ENCODE assay signal across 17 cellular contexts in genomic region chr4:143260750-143261149, GRCh38.
DNase-seq lines count a peak whose midpoint lies in the region; ATAC-seq and TF ChIP-seq lines count a peak whose summit lies in the region.
"Had no signal": no experiment of that assay in that cellular context is flagged by ENCODE, and none has a peak within 500 bp of the region (broad histone marks: within the 10 kb centered on the region; RNA-seq: fewer than 3 reads in every experiment).

No MANE protein-coding gene starts in this region.

- no peaks in the 10 kb centered on the region for H3K79me2 ChIP-seq in GM23248 (ENCODE audit: insufficient read depth)

- intact Hi-C loops in IMR-90 (cut with micrococcal nuclease), result no loop called here

- no peak overlapping the region for H3K4me3 ChIP-seq in GM23248
- no peak overlapping the region for H3K4me3 ChIP-seq in IMR-90 (ENCODE audit: insufficient read depth, low read depth, low read length)
- no peak overlapping the region for H3K4me3 ChIP-seq in foreskin fibroblast (ENCODE audit: low read depth in 1 of 2, low read length in 2 of 2)
- H3K4me3 ChIP-seq in Peyer's patch, result no peak overlapping the region
- H3K4me3 ChIP-seq: BLaER1, HAP-1, K562 had no signal

- no peaks in the 10 kb centered on the region for H3K36me3 ChIP-seq in GM23248 (ENCODE audit: low read depth)
- no peaks in the 10 kb centered on the region for H3K36me3 ChIP-seq in IMR-90 (ENCODE audit: control insufficient read depth, insufficient read depth, low read length)
- no peaks in the 10 kb centered on the region for H3K36me3 ChIP-seq in Peyer's patch
- H3K36me3 ChIP-seq: BLaER1, HAP-1 had no signal

- POLR2A ChIA-PET in IMR-90 (lab: Charles Lee; ENCODE audit: unreplicated experiment), result no interaction called here

- H3K4me1 ChIP-seq in GM23248 (ENCODE audit: insufficient read depth) (no peaks in the 10 kb centered on the region), IMR-90 (ENCODE audit: control insufficient read depth, insufficient read depth, low read length) (peaks cover 2% of the 10 kb centered on the region; the same call in 1 of the 2 replicates), Peyer's patch (no peaks in the 10 kb centered on the region)

- H2AK9ac ChIP-seq in IMR-90 (replicated peaks; ENCODE audit: low read depth, low read length, poor library complexity), result no peak overlapping the region

- H3K23ac ChIP-seq in IMR-90 (ENCODE audit: low read depth, low read length), result no peak overlapping the region

- no peaks in the 10 kb centered on the region for H3F3A ChIP-seq in GM23248 (ENCODE audit: insufficient read depth)

- no peak overlapping the region for H2BK20ac ChIP-seq in IMR-90 (ENCODE audit: low read depth, low read length)

- H3K9me3 ChIP-seq in GM23248 (ENCODE audit: low read depth) (no peaks in the 10 kb centered on the region), IMR-90 (ENCODE audit: control insufficient read depth, insufficient read depth, low read length) (no peaks in the 10 kb centered on the region), Peyer's patch (no peaks in the 10 kb centered on the region)
- H3K9me3 ChIP-seq: HAP-1 had no signal

- 66 to 70% methylated on average over 3 of the region's 3 CpGs for WGBS in GM23248 (ENCODE audit: low coverage in 1 of 2, low lambda C conversion rate in 2 of 2, missing lambda C conversion rate in 2 of 2), 2 experiments
- WGBS in IMR-90 (ENCODE audit: extremely low coverage in 2 of 2, insufficient read length in 1 of 2), 2 experiments, result no CpG with 5 or more reads among the region's 3 CpGs

- peak overlapping the region; percentile 52 for H2BK5ac ChIP-seq in IMR-90 (ENCODE audit: low read depth, low read length, poor library complexity, severe bottlenecking)

- no peaks in the 10 kb centered on the region; the same call in 1 of the 2 replicates for H3K9me2 ChIP-seq in GM23248 (ENCODE audit: insufficient read depth)

- H4K8ac ChIP-seq in IMR-90 (ENCODE audit: low read depth in 2 of 2, low read length in 2 of 2), result no peak overlapping the region

- H3K4me2 ChIP-seq in GM23248 (ENCODE audit: unreplicated experiment) (no peak overlapping the region), IMR-90 (ENCODE audit: low read depth, low read length) (peak overlapping the region; percentile 36; the same call in 1 of the 2 replicates)
- H3K4me2 ChIP-seq: BLaER1 had no signal

- BruUV-seq in IMR-90 (replicated peaks; lab: Mats Ljungman, UMichigan), result no TSS peak

- H3K27ac ChIP-seq in GM23248 (no peak overlapping the region), IMR-90 (ENCODE audit: insufficient read depth, low read length) (no peak overlapping the region), Peyer's patch (no peak overlapping the region)
- H3K27ac ChIP-seq: BLaER1, HL-60 had no signal

- CTCF ChIA-PET in IMR-90 (lab: Yijun Ruan, JAX), result no interaction called here

- H3K9ac ChIP-seq in GM23248 (no peak overlapping the region), IMR-90 (ENCODE audit: low read depth, low read length) (no peak overlapping the region)
- H3K9ac ChIP-seq: BLaER1 had no signal

- H3K4ac ChIP-seq in IMR-90 (ENCODE audit: low read depth, low read length), result no peak overlapping the region

- no peak overlapping the region for H2AK5ac ChIP-seq in IMR-90 (ENCODE audit: low read depth, low read length)

- H4K20me1 ChIP-seq in GM23248 (ENCODE audit: insufficient read depth) (no peaks in the 10 kb centered on the region), IMR-90 (ENCODE audit: insufficient read depth, low read length) (no peaks in the 10 kb centered on the region)
- H4K20me1 ChIP-seq: BLaER1 had no signal

- no peak overlapping the region for H3K56ac ChIP-seq in IMR-90 (ENCODE audit: extremely low read depth, insufficient read depth, low read length)

- peak overlapping the region; percentile 30; the same call in 1 of the 2 replicates for H4K5ac ChIP-seq in IMR-90 (ENCODE audit: low read depth, low read length)

- dilution Hi-C loops in IMR-90 (cut with HindIII; ENCODE audit: low sequenced_read_pairs, unreplicated experiment), result no loop called here

- TF ChIP-seq CTCF in IMR-90 (conservative IDR thresholded peaks at IDR 0.05; ENCODE audit: low read depth, low read length) (no peak), foreskin fibroblast (IDR thresholded peaks at IDR 0.05; ENCODE audit: low read depth, low read length) (no peak), Peyer's patch (IDR thresholded peaks at IDR 0.05) (no peak)

- H2BK120ac ChIP-seq in IMR-90 (ENCODE audit: low read depth, low read length), result no peak overlapping the region

- no peaks in the 10 kb centered on the region for H3K9me1 ChIP-seq in IMR-90 (ENCODE audit: insufficient read depth, low read length)

- in situ Hi-C loops in GM23248 (cut with MboI), result no loop called here
- in situ Hi-C loops in IMR-90 (cut with MboI; ENCODE audit: low sequenced_read_pairs), result no loop called here

- H4K91ac ChIP-seq in IMR-90 (ENCODE audit: insufficient read depth, low read depth, low read length), result no peak overlapping the region

- DNase-seq in GM23248 (peak; percentile 26), IMR-90 (peak; percentile 32), foreskin fibroblast (peak; percentile 43 to 80), NCI-H510A (lab: John Stamatoyannopoulos, UW) (no peak), Peyer's patch (no peak), erythroblast (lab: John Stamatoyannopoulos, UW) (no peak)
- DNase-seq: ACHN; AML-193; CD4-positive, alpha-beta memory T cell; DMS153; DMS79; GF-D8 had no signal

- no peak overlapping the region for H2BK15ac ChIP-seq in IMR-90 (ENCODE audit: low read depth, low read length)

- ATAC-seq in IMR-90 (ENCODE audit: low read depth) (peak; percentile 66), GM21367 (IDR thresholded peaks at IDR 0.05; ENCODE audit: unreplicated experiment) (no peak)
- ATAC-seq: K562 had no signal

- H3K79me1 ChIP-seq in IMR-90 (ENCODE audit: low read depth in 1 of 2, low read length in 2 of 2), result no peaks in the 10 kb centered on the region

- no peak overlapping the region for H2AFZ ChIP-seq in GM23248
- H2AFZ ChIP-seq in IMR-90 (replicated peaks; ENCODE audit: low read length, poor library complexity), result no peak overlapping the region

- no peak for TF ChIP-seq POLR2A in IMR-90 (IDR thresholded peaks at IDR 0.05; ENCODE audit: low read depth, low read length)
- no peak for TF ChIP-seq POLR2A in Peyer's patch (IDR thresholded peaks at IDR 0.05)
- no peak for TF ChIP-seq POLR2A in erythroblast (IDR thresholded peaks at IDR 0.05; ENCODE audit: low read length)

- peak overlapping the region; percentile 32; the same call in 1 of the 2 replicates for H3K18ac ChIP-seq in IMR-90 (ENCODE audit: low read depth, low read length)

- no peak overlapping the region for H3K14ac ChIP-seq in IMR-90 (replicated peaks; ENCODE audit: low read depth, low read length)

- H3K27me3 ChIP-seq in GM23248 (replicated peaks; ENCODE audit: insufficient read depth) (no peaks in the 10 kb centered on the region), IMR-90 (ENCODE audit: control insufficient read depth, insufficient read depth, low read length) (no peaks in the 10 kb centered on the region), Peyer's patch (no peaks in the 10 kb centered on the region)
- H3K27me3 ChIP-seq: BLaER1 had no signal

- TF ChIP-seq RAD21 in IMR-90 (IDR thresholded peaks at IDR 0.05; ENCODE audit: low read length), result no peak

TF ChIP-seq in IMR-90, 13 proteins besides CTCF, POLR2A, EP300 and RAD21:
- TF ChIP-seq USF2 (IDR thresholded peaks at IDR 0.05; ENCODE audit: low read depth, low read length), result no peak
- TF ChIP-seq RCOR1 (IDR thresholded peaks at IDR 0.05; ENCODE audit: insufficient replicate concordance, low read length), result no peak
- no peak for TF ChIP-seq CHD1 (IDR thresholded peaks at IDR 0.05; ENCODE audit: low read depth, low read length)
- TF ChIP-seq RFX5 (IDR thresholded peaks at IDR 0.05; ENCODE audit: low read depth, low read length), result no peak
- no peak for TF ChIP-seq CEBPB (IDR thresholded peaks at IDR 0.05; ENCODE audit: low read depth, low read length)
- TF ChIP-seq MXI1 (IDR thresholded peaks at IDR 0.05; ENCODE audit: borderline replicate concordance, low read depth, low read length), result no peak
- TF ChIP-seq ELK1 (IDR thresholded peaks at IDR 0.05; ENCODE audit: borderline replicate concordance, low read depth, low read length), result no peak
- no peak for TF ChIP-seq NFE2L2 (IDR thresholded peaks at IDR 0.05; ENCODE audit: low read depth, low read length)
- TF ChIP-seq MAZ (IDR thresholded peaks at IDR 0.05; ENCODE audit: borderline replicate concordance, low read depth, low read length), result no peak
- TF ChIP-seq MAFK (IDR thresholded peaks at IDR 0.05; ENCODE audit: low read depth, low read length), result no peak
- TF ChIP-seq FOS (IDR thresholded peaks at IDR 0.05; ENCODE audit: low read depth, low read length), result no peak
- no peak for TF ChIP-seq BHLHE40 (IDR thresholded peaks at IDR 0.05; ENCODE audit: low read depth, low read length)
- no peak for TF ChIP-seq SMC3 (IDR thresholded peaks at IDR 0.05; ENCODE audit: low read depth, low read length)
TF ChIP-seq in IMR-90: peak in this region for 0.

Comparison
In these comparisons a context has a peak if more than half of its experiments do, and no peak if none do; other contexts are left out.
1. DNase-seq: peak in GM23248 (single experiment), IMR-90 (single experiment) and foreskin fibroblast (2 of 2); none in NCI-H510A (single experiment), Peyer's patch (0 of 3) and erythroblast (0 of 2).